ENCODE assay signal across 8 cellular contexts in genomic region chrX:153683486-153683885, GRCh38. TPM values are rescaled to one million over a fixed set of nuclear protein-coding genes. Genes with fewer than 3 reads are reported as not detected.
A peak's percentile ranks its signal among the peaks of the same experiment; 100 is the strongest.
DNase-seq lines count a peak whose midpoint lies in the region; ATAC-seq, FAIRE-seq and TF ChIP-seq lines count a peak whose summit lies in the region.
"Not testable (repeated sequence)": the region's sequence is repeated elsewhere in the genome, so short reads cannot be mapped to it uniquely, and the experiment has no call there.
"Had no signal": no experiment of that assay in that cellular context is flagged by ENCODE, and none has a peak within 500 bp of the region (broad histone marks: within the 10 kb centered on the region; RNA-seq: fewer than 3 reads in every experiment).

No MANE protein-coding gene starts in this region.

- not testable (repeated sequence) for H3K4me3 ChIP-seq in RWPE2 (ENCODE audit: severe bottlenecking); adrenal gland; H1 (ENCODE audit: extremely low read depth in 1 of 4, insufficient read depth in 2 of 4, low read depth in 3 of 4, low read length in 4 of 4); spleen

- WGBS in adrenal gland, 4 donors = 92 to 100% (median 97%) methylated on average over 3 to 8 of the region's 8 CpGs
- WGBS in H1 (ENCODE audit: extremely low coverage in 1 of 2, insufficient coverage in 1 of 2, insufficient read length in 1 of 2, insufficient replicate concordance in 2 of 2, low coverage in 1 of 2, low lambda C conversion rate in 2 of 2, missing lambda C conversion rate in 1 of 2), 2 experiments = 92% methylated on average over 5 of the region's 8 CpGs; no CpG with 5 or more reads in 1 of the 2 experiments
- 94 to 98% (median 95%) methylated on average over 4 to 8 of the region's 8 CpGs for WGBS in spleen, 5 donors

- not testable (repeated sequence) for H3K18ac ChIP-seq in H1 (ENCODE audit: extremely low read depth, low read length)

- not testable (repeated sequence) for H3K27me3 ChIP-seq in RWPE2 (ENCODE audit: insufficient read depth, poor library complexity, severe bottlenecking); adrenal gland; H1 (replicated peaks in 1 of 4; ENCODE audit: control insufficient read depth in 3 of 4, extremely low read depth in 1 of 4, insufficient read depth in 3 of 4, low read length in 3 of 4)
- peaks cover 0 to 40% (median 6%) of the 10 kb centered on the region in 7 donors for H3K27me3 ChIP-seq in spleen (replicated peaks in 1 of 7)

- not testable (repeated sequence) for H3K27ac Mint-ChIP-seq in natural killer cell treated with Interleukin-12 subunit alpha and Interleukin-12 subunit beta and Interleukin-15 and Interleukin-18, amount 100 ng/mL, for 72 hours

- not testable (repeated sequence) for H2BK15ac ChIP-seq in H1 (ENCODE audit: low read length)

- not testable (repeated sequence) for H3K36me3 ChIP-seq in RWPE2 (ENCODE audit: low read depth); adrenal gland (replicated peaks in 1 of 2); H1 (ENCODE audit: control insufficient read depth in 2 of 4, insufficient read depth in 4 of 4, low read length in 3 of 4); spleen

- H3K4ac ChIP-seq in H1 (replicated peaks; ENCODE audit: insufficient read length, low read depth, low read length) = not testable (repeated sequence)

- DNase-seq in RWPE2 (ENCODE audit: low spot score); H1 (ENCODE audit: low read depth in 1 of 2, low spot score in 2 of 2): not testable (repeated sequence)
- DNase-seq in adrenal gland (peak in 4 of 7 donors; percentile 5 to 10 (median 6)), spleen (peak; percentile 24)
- DNase-seq in natural killer cell treated with Interleukin-12 subunit alpha and Interleukin-12 subunit beta and Interleukin-15 and Interleukin-18, amount 100 ng/mL, for 72 hours (ENCODE audit: low spot score) = peak; percentile 20

- H3K4me1 ChIP-seq in RWPE2 (ENCODE audit: insufficient read depth, poor library complexity, severe bottlenecking); adrenal gland (replicated peaks in 1 of 2); spleen: not testable (repeated sequence)
- H3K4me1 ChIP-seq in H1 (replicated peaks in 1 of 4; ENCODE audit: control insufficient read depth in 3 of 4, insufficient read depth in 4 of 4, low read length in 3 of 4) = peaks cover 0 to 19% (median 8%) of the 10 kb centered on the region in 4 experiments; a peak in 6 of 7 replicates

- not testable (repeated sequence) for H3K4me2 ChIP-seq in H1 (ENCODE audit: insufficient read depth in 1 of 2, low read depth in 2 of 2, low read length in 2 of 2)

- H3K4me3 Mint-ChIP-seq in natural killer cell treated with Interleukin-12 subunit alpha and Interleukin-12 subunit beta and Interleukin-15 and Interleukin-18, amount 100 ng/mL, for 72 hours = not testable (repeated sequence)

- peak overlapping the region; percentile 17 for H3K27ac ChIP-seq in RWPE2 (ENCODE audit: poor library complexity, severe bottlenecking)
- H3K27ac ChIP-seq in adrenal gland; H1 (ENCODE audit: low read depth, low read length); spleen: not testable (repeated sequence)

- not testable (repeated sequence) for H3K4me1 Mint-ChIP-seq in natural killer cell treated with Interleukin-12 subunit alpha and Interleukin-12 subunit beta and Interleukin-15 and Interleukin-18, amount 100 ng/mL, for 72 hours (ENCODE audit: low read depth in 2 of 2)

- H2AFZ ChIP-seq in H1 (ENCODE audit: low read length) = not testable (repeated sequence)

- POLR2A ChIA-PET in H1 (lab: Charles Lee; ENCODE audit: partially characterized antibody) = interaction anchor here (1.3 to 1.6 kb wide), 3 partner anchors 12 to 43 kb away, joined by 3 to 5 read pairs (median 3); partner anchors contain the start of gene DUSP9

- not testable (repeated sequence) for H3K9ac ChIP-seq in H1 (replicated peaks in 1 of 4; ENCODE audit: extremely low read depth in 1 of 4, low read depth in 3 of 4, low read length in 3 of 4)

- not testable (repeated sequence) for H3K79me2 ChIP-seq in H1 (ENCODE audit: control insufficient read depth in 1 of 2, insufficient read depth in 2 of 2, low read length in 2 of 2)

- not testable (repeated sequence) for H2BK20ac ChIP-seq in H1 (ENCODE audit: low read length)

- H3K9me3 ChIP-seq in RWPE2 (ENCODE audit: severe bottlenecking); adrenal gland (replicated peaks in 1 of 3); H1 (ENCODE audit: insufficient read depth in 2 of 2, low read depth in 1 of 2, low read length in 1 of 2); spleen: not testable (repeated sequence)

- not testable (repeated sequence) for ATAC-seq in RWPE2 (ENCODE audit: low read depth); natural killer cell treated with Interleukin-12 subunit alpha and Interleukin-12 subunit beta and Interleukin-15 and Interleukin-18, amount 100 ng/mL, for 72 hours

- H4K8ac ChIP-seq in H1 (ENCODE audit: extremely low read depth, insufficient read depth, low read length) = not testable (repeated sequence)

- CTCF ChIA-PET in H1 (lab: Charles Lee; ENCODE audit: partially characterized antibody) = interaction anchor here (0.9 to 2.9 kb wide), 7 partner anchors 8 to 48 kb away, joined by 4 to 24 read pairs (median 7); partner anchors contain the start of gene PNCK

- H3K56ac ChIP-seq in H1 (replicated peaks; ENCODE audit: insufficient read length, low read depth, low read length) = not testable (repeated sequence)

- not testable (repeated sequence) for H4K20me1 ChIP-seq in H1 (replicated peaks in 1 of 2; ENCODE audit: control insufficient read depth in 1 of 2, insufficient read depth in 2 of 2, low read length in 2 of 2)

- not testable (repeated sequence) for H2AK5ac ChIP-seq in H1 (ENCODE audit: low read depth, low read length)

- intact Hi-C loops in adrenal gland (cut with DNase I); spleen (cut with DNase I; ENCODE audit: low total_unique reads): not testable (repeated sequence)

- not testable (repeated sequence) for H3K23me2 ChIP-seq in H1 (ENCODE audit: low read depth, low read length)

- H3K23ac ChIP-seq in H1 (ENCODE audit: insufficient read length) = not testable (repeated sequence)

- not testable (repeated sequence) for FAIRE-seq in H1 (lab: Jason Lieb, UNC)

- H4K5ac ChIP-seq in H1 (ENCODE audit: insufficient read length, low read depth, low read length) = not testable (repeated sequence)

- not testable (repeated sequence) for H3K36me3 Mint-ChIP-seq in natural killer cell treated with Interleukin-12 subunit alpha and Interleukin-12 subunit beta and Interleukin-15 and Interleukin-18, amount 100 ng/mL, for 72 hours

- H3K27me3 Mint-ChIP-seq in natural killer cell treated with Interleukin-12 subunit alpha and Interleukin-12 subunit beta and Interleukin-15 and Interleukin-18, amount 100 ng/mL, for 72 hours = not testable (repeated sequence)

- TF ChIP-seq RAD21 in H1 (IDR thresholded peaks at IDR 0.05 in 1 of 2, conservative IDR thresholded peaks at IDR 0.05 in 1 of 2; ENCODE audit: low read depth in 2 of 2, low read length in 2 of 2) = not testable (repeated sequence)

- H3K14ac ChIP-seq in H1 (ENCODE audit: insufficient read length) = not testable (repeated sequence)

- H4K91ac ChIP-seq in H1 (replicated peaks; ENCODE audit: insufficient read length, low read length) = not testable (repeated sequence)

- H3K9me3 Mint-ChIP-seq in natural killer cell treated with Interleukin-12 subunit alpha and Interleukin-12 subunit beta and Interleukin-15 and Interleukin-18, amount 100 ng/mL, for 72 hours = not testable (repeated sequence)

- H3K79me1 ChIP-seq in H1 (ENCODE audit: low read depth, low read length) = not testable (repeated sequence)

- TF ChIP-seq EP300 in H1 (IDR thresholded peaks at IDR 0.05; ENCODE audit: borderline replicate concordance in 1 of 2, low read depth in 2 of 2, low read length in 2 of 2) = not testable (repeated sequence)

- 0 out of 2 replicates have a peak overlapping the region, but pooled peaks have one; percentile 16 for H2BK5ac ChIP-seq in H1 (ENCODE audit: low read depth, low read length)

- not testable (repeated sequence) for H2BK12ac ChIP-seq in H1 (ENCODE audit: low read depth, low read length)

- H2BK120ac ChIP-seq in H1 (replicated peaks; ENCODE audit: low read depth, low read length) = peak overlapping the region; percentile 64

- not testable (repeated sequence) for TF ChIP-seq POLR2A in adrenal gland (IDR thresholded peaks at IDR 0.05); H1 (IDR thresholded peaks at IDR 0.05; ENCODE audit: control extremely low read depth in 1 of 2, low read depth in 2 of 2, low read length in 2 of 2); spleen (IDR thresholded peaks at IDR 0.05)

- not testable (repeated sequence) for TF ChIP-seq CTCF in RWPE2 (IDR thresholded peaks at IDR 0.05; ENCODE audit: poor library complexity, severe bottlenecking); adrenal gland (IDR thresholded peaks at IDR 0.05); H1 (IDR thresholded peaks at IDR 0.05; ENCODE audit: control extremely low read depth in 1 of 3, insufficient read depth in 1 of 3, low read depth in 1 of 3, low read length in 3 of 3); spleen (IDR thresholded peaks at IDR 0.05 in 8 of 11, conservative IDR thresholded peaks at IDR 0.05 in 3 of 11)

RNA-seq across cellular contexts. Expression of gene SLC6A8, which starts 4.2 kb away (rescaled TPM):
- total RNA-seq in adrenal gland (100 to 1,000 TPM in 4 of 8 donors, 10 to 100 TPM in 4; 37.2 to 136 (median 92.7) TPM), spleen (10 to 100 TPM in 5 of 7 donors, 1 to 10 TPM in 2; 6.7 to 72.9 (median 14.7) TPM)
- polyA plus RNA-seq in adrenal gland (100 to 1,000 TPM in 1 of 3 donors, 10 to 100 TPM in 2; 51.8 to 118 (median 63.0) TPM), H1 (2011; rRNA removed) (87.7 and 132 TPM in 2 replicates), spleen (1 to 10 TPM; 3.2 to 5.3 (median 3.2) TPM)
- total RNA-seq in H1 (2021; fragmentation: NEBNext Ultra II Directional; extraction: Animal tissue kit (Norgen Biotek cat#: 25700)) = 94.7 and 98.5 TPM in 2 replicates
- 71.7 TPM for polyA plus RNA-seq in H1 (2011; cell fraction: cytosol; rRNA removed)
- polyA plus RNA-seq in H1 (2011; cell fraction: nucleus; rRNA removed) = 267 TPM
- polyA plus RNA-seq in H1 (2012, experiment 1 of 2) = 96.7 to 155 TPM (median 133 TPM) in 4 replicates
- 109 TPM for polyA plus RNA-seq in H1 (2012, experiment 2 of 2)
- 57.5 TPM for polyA plus RNA-seq in H1 (2013, experiment 1 of 2)
- 58.8 TPM for polyA plus RNA-seq in H1 (2013, experiment 2 of 2)
- polyA minus RNA-seq in H1 (2011; rRNA and poly(A)+ RNA removed) = 66.1 and 98.8 TPM in 2 replicates
- polyA minus RNA-seq in H1 (2011; cell fraction: cytosol; rRNA and poly(A)+ RNA removed) = 84.7 TPM
- polyA minus RNA-seq in H1 (2011; cell fraction: nucleus; rRNA and poly(A)+ RNA removed) = 67.3 TPM
- total RNA-seq in natural killer cell treated with Interleukin-12 subunit alpha and Interleukin-12 subunit beta and Interleukin-15 and Interleukin-18, amount 100 ng/mL, for 72 hours = 1 to 10 TPM; 2.3 to 4.1 TPM

RNA-seq across cellular contexts. Expression of gene PNCK, which starts 9.9 kb away (rescaled TPM):
- total RNA-seq in adrenal gland (1 to 10 TPM in 3 of 8 donors, under 1 TPM in 3, not detected in 2; 0.48 to 2.7 (median 1.1) TPM), spleen (1 to 10 TPM in 2 of 7 donors, under 1 TPM in 1, not detected in 4; 0.73 to 1.2 (median 1.0) TPM)
- polyA plus RNA-seq in adrenal gland (1 to 10 TPM in 2 of 3 donors, under 1 TPM in 1; 0.42 to 6.5 (median 1.9) TPM), H1 (2011; rRNA removed) (6.3 and 13.9 TPM in 2 replicates), spleen (under 1 TPM; 0.18 to 0.35 (median 0.22) TPM)
- 4.3 and 6.2 TPM in 2 replicates for total RNA-seq in H1 (2021; fragmentation: NEBNext Ultra II Directional; extraction: Animal tissue kit (Norgen Biotek cat#: 25700))
- 12.3 TPM for polyA plus RNA-seq in H1 (2011; cell fraction: cytosol; rRNA removed)
- polyA plus RNA-seq in H1 (2011; cell fraction: nucleus; rRNA removed) = 54.8 TPM
- polyA plus RNA-seq in H1 (2012, experiment 1 of 2) = 3.0 to 5.7 TPM (median 5.2 TPM) in 4 replicates
- 3.0 TPM for polyA plus RNA-seq in H1 (2012, experiment 2 of 2)
- 2.3 TPM for polyA plus RNA-seq in H1 (2013, experiment 1 of 2)
- 1.7 TPM for polyA plus RNA-seq in H1 (2013, experiment 2 of 2)
- polyA minus RNA-seq in H1 (2011; rRNA and poly(A)+ RNA removed) = 4.0 and 5.4 TPM in 2 replicates
- polyA minus RNA-seq in H1 (2011; cell fraction: cytosol; rRNA and poly(A)+ RNA removed) = 9.1 TPM
- 10.0 TPM for polyA minus RNA-seq in H1 (2011; cell fraction: nucleus; rRNA and poly(A)+ RNA removed)
- not detected for total RNA-seq in natural killer cell treated with Interleukin-12 subunit alpha and Interleukin-12 subunit beta and Interleukin-15 and Interleukin-18, amount 100 ng/mL, for 72 hours
- total RNA-seq: HT1080 had no signal
- polyA plus RNA-seq: CD4-positive, CD25-positive, alpha-beta regulatory T cell had no signal

RNA-seq across cellular contexts. Expression of gene DUSP9, which starts 36.5 kb away (rescaled TPM):
- total RNA-seq in adrenal gland (under 1 TPM in 5 of 8 donors, not detected in 3; 0.11 to 0.28 (median 0.23) TPM), spleen (under 1 TPM in 1 of 7 donors, not detected in 6; 0.17 TPM)
- polyA plus RNA-seq in adrenal gland (not detected), H1 (2011; rRNA removed) (0.80 and 1.2 TPM in 2 replicates), spleen (under 1 TPM in 1 of 3 donors, not detected in 2; 0.09 TPM)
- total RNA-seq in H1 (2021; fragmentation: NEBNext Ultra II Directional; extraction: Animal tissue kit (Norgen Biotek cat#: 25700)) = 0.63 and 1.1 TPM in 2 replicates
- 0.98 TPM for polyA plus RNA-seq in H1 (2011; cell fraction: cytosol; rRNA removed)
- polyA plus RNA-seq in H1 (2011; cell fraction: nucleus; rRNA removed) = 1.5 TPM
- 0.35 to 0.94 TPM (median 0.85 TPM) in 4 replicates for polyA plus RNA-seq in H1 (2012, experiment 1 of 2)
- polyA plus RNA-seq in H1 (2012, experiment 2 of 2) = 0.56 TPM
- polyA plus RNA-seq in H1 (2013, experiment 1 of 2) = 1.1 TPM
- polyA plus RNA-seq in H1 (2013, experiment 2 of 2) = 1.1 TPM
- 0.69 and 0.73 TPM in 2 replicates for polyA minus RNA-seq in H1 (2011; rRNA and poly(A)+ RNA removed)
- 0.95 TPM for polyA minus RNA-seq in H1 (2011; cell fraction: cytosol; rRNA and poly(A)+ RNA removed)
- polyA minus RNA-seq in H1 (2011; cell fraction: nucleus; rRNA and poly(A)+ RNA removed) = 0.80 TPM
- not detected for total RNA-seq in natural killer cell treated with Interleukin-12 subunit alpha and Interleukin-12 subunit beta and Interleukin-15 and Interleukin-18, amount 100 ng/mL, for 72 hours
- total RNA-seq: CD4-positive, CD25-positive, alpha-beta regulatory T cell; HFFc6; HT1080 had no signal
- polyA plus RNA-seq: CD4-positive, CD25-positive, alpha-beta regulatory T cell had no signal

RNA-seq across cellular contexts. Expression of gene BCAP31, which starts 40.7 kb away (rescaled TPM):
- 100 to 1,000 TPM; 168 to 343 (median 277) TPM for total RNA-seq in adrenal gland
- 100 to 1,000 TPM; 121 to 274 (median 218) TPM for polyA plus RNA-seq in adrenal gland
- 157 and 159 TPM in 2 replicates for total RNA-seq in H1 (2021; fragmentation: NEBNext Ultra II Directional; extraction: Animal tissue kit (Norgen Biotek cat#: 25700))
- polyA plus RNA-seq in H1 (2011; rRNA removed) = 136 and 139 TPM in 2 replicates
- polyA plus RNA-seq in H1 (2011; cell fraction: cytosol; rRNA removed) = 97.3 TPM
- polyA plus RNA-seq in H1 (2011; cell fraction: nucleus; rRNA removed) = 116 TPM
- polyA plus RNA-seq in H1 (2012, experiment 1 of 2) = 156 to 161 TPM (median 158 TPM) in 4 replicates
- 233 TPM for polyA plus RNA-seq in H1 (2012, experiment 2 of 2)
- polyA plus RNA-seq in H1 (2013, experiment 1 of 2) = 154 TPM
- 181 TPM for polyA plus RNA-seq in H1 (2013, experiment 2 of 2)
- 84.2 and 123 TPM in 2 replicates for polyA minus RNA-seq in H1 (2011; rRNA and poly(A)+ RNA removed)
- 47.0 TPM for polyA minus RNA-seq in H1 (2011; cell fraction: cytosol; rRNA and poly(A)+ RNA removed)
- 40.8 TPM for polyA minus RNA-seq in H1 (2011; cell fraction: nucleus; rRNA and poly(A)+ RNA removed)
- 100 to 1,000 TPM; 156 to 159 TPM for total RNA-seq in natural killer cell treated with Interleukin-12 subunit alpha and Interleukin-12 subunit beta and Interleukin-15 and Interleukin-18, amount 100 ng/mL, for 72 hours
- 100 to 1,000 TPM; 132 to 173 (median 136) TPM for total RNA-seq in spleen
- 100 to 1,000 TPM in 2 of 3 donors, 10 to 100 TPM in 1; 77.3 to 135 (median 108) TPM for polyA plus RNA-seq in spleen

RNA-seq across cellular contexts. Expression of gene ABCD1, which starts 41.2 kb away (rescaled TPM):
- total RNA-seq in adrenal gland (10 to 100 TPM; 36.5 to 78.0 (median 53.4) TPM), spleen (10 to 100 TPM; 14.9 to 28.1 (median 23.2) TPM)
- polyA plus RNA-seq in adrenal gland (10 to 100 TPM; 29.7 to 58.6 (median 42.3) TPM), H1 (2011; rRNA removed) (3.1 and 6.7 TPM in 2 replicates), spleen (1 to 10 TPM; 5.1 to 9.7 (median 6.9) TPM)
- 4.6 and 6.6 TPM in 2 replicates for total RNA-seq in H1 (2021; fragmentation: NEBNext Ultra II Directional; extraction: Animal tissue kit (Norgen Biotek cat#: 25700))
- 2.7 TPM for polyA plus RNA-seq in H1 (2011; cell fraction: cytosol; rRNA removed)
- 13.0 TPM for polyA plus RNA-seq in H1 (2011; cell fraction: nucleus; rRNA removed)
- 2.4 to 5.1 TPM (median 4.0 TPM) in 4 replicates for polyA plus RNA-seq in H1 (2012, experiment 1 of 2)
- polyA plus RNA-seq in H1 (2012, experiment 2 of 2) = 2.2 TPM
- 4.2 TPM for polyA plus RNA-seq in H1 (2013, experiment 1 of 2)
- 3.9 TPM for polyA plus RNA-seq in H1 (2013, experiment 2 of 2)
- 1.7 and 2.9 TPM in 2 replicates for polyA minus RNA-seq in H1 (2011; rRNA and poly(A)+ RNA removed)
- polyA minus RNA-seq in H1 (2011; cell fraction: cytosol; rRNA and poly(A)+ RNA removed) = 2.4 TPM
- polyA minus RNA-seq in H1 (2011; cell fraction: nucleus; rRNA and poly(A)+ RNA removed) = 6.6 TPM
- total RNA-seq in natural killer cell treated with Interleukin-12 subunit alpha and Interleukin-12 subunit beta and Interleukin-15 and Interleukin-18, amount 100 ng/mL, for 72 hours = 10 to 100 TPM in 1 of 2 donors, 1 to 10 TPM in 1; 7.4 to 12.2 TPM
